In genomic region chr15:95557226-95558046, GRCh38 we compare ENCODE assay signal across 9 cellular contexts.
A peak's percentile ranks its signal among the peaks of the same experiment; 100 is the strongest.
DNase-seq lines count a peak whose midpoint lies in the region; ATAC-seq and TF ChIP-seq lines count a peak whose summit lies in the region.
"Had no signal": no experiment of that assay in that cellular context is flagged by ENCODE, and none has a peak within 500 bp of the region (broad histone marks: within the 10 kb centered on the region; RNA-seq: fewer than 3 reads in every experiment).

No MANE protein-coding gene starts in this region.

- H3K27me3 ChIP-seq in AG04450 (ENCODE audit: control insufficient read depth, insufficient read depth, low read length): no peaks in the 10 kb centered on the region

- H3K9me3 Mint-ChIP-seq in activated CD4-positive, alpha-beta memory T cell treated with anti-CD3 and anti-CD28 coated beads for 36 hours: no peaks in the 10 kb centered on the region

- peak overlapping the region; percentile 67 for H3K27ac ChIP-seq in AG04450 (ENCODE audit: low read depth, low read length)

- no peaks in the 10 kb centered on the region for H3K4me1 Mint-ChIP-seq in activated CD4-positive, alpha-beta memory T cell treated with anti-CD3 and anti-CD28 coated beads for 36 hours (ENCODE audit: low read depth)

- no peak overlapping the region for H3K4me3 ChIP-seq in AG04450 (ENCODE audit: low read depth, low read length)

- CTCF ChIA-PET in AG04450 (lab: Charles Lee): no interaction called here
- CTCF ChIA-PET in activated CD4-positive, alpha-beta memory T cell treated with anti-CD3 and anti-CD28 coated beads for 36 hours (lab: Charles Lee): no interaction called here

- POLR2A ChIA-PET in AG04450 (lab: Yijun Ruan, JAX): interaction anchor here (0.7 kb wide), 1 partner anchor 11 kb away, joined by 4 read pairs; no protein-coding TSS in a partner anchor
- POLR2A ChIA-PET in activated CD4-positive, alpha-beta memory T cell treated with anti-CD3 and anti-CD28 coated beads for 36 hours (lab: Charles Lee): no interaction called here

- peak; percentile 53 for ATAC-seq in HG02610 (IDR thresholded peaks at IDR 0.05; ENCODE audit: unreplicated experiment)
- no peak for ATAC-seq in GM19395 (IDR thresholded peaks at IDR 0.05; ENCODE audit: unreplicated experiment)
- no peak for ATAC-seq in HG03571 (IDR thresholded peaks at IDR 0.05; ENCODE audit: unreplicated experiment)

- H3K27ac Mint-ChIP-seq in activated CD4-positive, alpha-beta memory T cell treated with anti-CD3 and anti-CD28 coated beads for 36 hours: no peak overlapping the region
- H3K27ac Mint-ChIP-seq: activated naive CD8-positive, alpha-beta T cell had no signal

- no peak overlapping the region for H3K4me3 Mint-ChIP-seq in activated CD4-positive, alpha-beta memory T cell treated with anti-CD3 and anti-CD28 coated beads for 36 hours
- H3K4me3 Mint-ChIP-seq: activated naive CD8-positive, alpha-beta T cell had no signal

- H3K27me3 Mint-ChIP-seq in activated CD4-positive, alpha-beta memory T cell treated with anti-CD3 and anti-CD28 coated beads for 36 hours: peaks cover 6% of the 10 kb centered on the region

- H3K9me3 ChIP-seq in AG04450 (ENCODE audit: control insufficient read depth, insufficient read depth, low read length): no peaks in the 10 kb centered on the region

- intact Hi-C loops in activated CD4-positive, alpha-beta memory T cell treated with anti-CD3 and anti-CD28 coated beads for 36 hours (cut with micrococcal nuclease): no loop called here

- DNase-seq in AG04450 (ENCODE audit: low read depth, low spot score): peak; percentile 61
- DNase-seq in amniotic stem cell (lab: John Stamatoyannopoulos, UW): peak; percentile 65
- DNase-seq in kidney glomerular epithelial cell (lab: John Stamatoyannopoulos, UW): peak; percentile 96
- DNase-seq in NCI-H774 (lab: John Stamatoyannopoulos, UW): no peak
- DNase-seq in activated CD4-positive, alpha-beta memory T cell treated with anti-CD3 and anti-CD28 coated beads for 36 hours: no peak

- no peak for TF ChIP-seq CTCF in AG04450 (IDR thresholded peaks at IDR 0.05; ENCODE audit: low read depth, low read length)

- no peaks in the 10 kb centered on the region for H3K36me3 Mint-ChIP-seq in activated CD4-positive, alpha-beta memory T cell treated with anti-CD3 and anti-CD28 coated beads for 36 hours
- H3K36me3 Mint-ChIP-seq: activated naive CD8-positive, alpha-beta T cell had no signal

Comparison
In these comparisons a context has a peak if more than half of its experiments do, and no peak if none do; other contexts are left out.
1. DNase-seq: peak in AG04450 (single experiment), amniotic stem cell (single experiment) and kidney glomerular epithelial cell (single experiment); none in NCI-H774 (single experiment) and activated CD4-positive, alpha-beta memory T cell treated with anti-CD3 and anti-CD28 coated beads for 36 hours (single experiment).